ENCODE assay signal across 8 cellular contexts in genomic region chr21:43884012-43884860, GRCh38. TPM values are rescaled to one million over a fixed set of nuclear protein-coding genes. Genes with fewer than 3 reads are reported as not detected.
A peak's percentile ranks its signal among the peaks of the same experiment; 100 is the strongest.
DNase-seq lines count a peak whose midpoint lies in the region; ATAC-seq and TF ChIP-seq lines count a peak whose summit lies in the region.

No MANE protein-coding gene starts in this region.

- no peak overlapping the region for H3K4me3 Mint-ChIP-seq in activated CD8-positive, alpha-beta T cell treated with anti-CD3 and anti-CD28 coated beads, Interleukin-2, amount 10 ng/mL, durations not matched to agents 7 days and 5 days

- H3K4me1 ChIP-seq in HUES64 (ENCODE audit: insufficient read depth, low read length) = peaks cover 8% of the 10 kb centered on the region
- H3K4me1 ChIP-seq in upper lobe of left lung = peaks cover 30 to 56% (median 33%) of the 10 kb centered on the region in 4 donors

- DNase-seq in CMK (ENCODE audit: low read depth) (peak; percentile 96), iPS-NIHi7 (ENCODE audit: extremely low spot score) (peak; percentile 71), upper lobe of left lung (peak; percentile 57 to 63), activated gamma-delta T cell (lab: John Stamatoyannopoulos, UW) (no peak)
- peak; percentile 28 for DNase-seq in activated CD8-positive, alpha-beta T cell treated with anti-CD3 and anti-CD28 coated beads, Interleukin-2, amount 10 ng/mL, durations not matched to agents 7 days and 5 days

- 40% methylated on average over 15 of the region's 16 CpGs for WGBS in HUES64
- 21 to 26% methylated on average over 7 to 15 of the region's 16 CpGs for WGBS in upper lobe of left lung, 2 donors

- no peaks in the 10 kb centered on the region for H3K9me3 ChIP-seq in HUES64 (ENCODE audit: insufficient read depth, low read depth, low read length)
- H3K9me3 ChIP-seq in upper lobe of left lung = no peaks in the 10 kb centered on the region

- CTCF ChIA-PET in activated CD8-positive, alpha-beta T cell treated with anti-CD3 and anti-CD28 coated beads, Interleukin-2, amount 10 ng/mL, durations not matched to agents 7 days and 5 days (lab: Charles Lee) = interaction anchor here (1.0 kb wide), 1 partner anchor 91 kb away, joined by 4 read pairs; no protein-coding TSS in a partner anchor

- TF ChIP-seq EP300 in upper lobe of left lung (IDR thresholded peaks at IDR 0.05) = no peak

- H3K4me1 Mint-ChIP-seq in activated CD8-positive, alpha-beta T cell treated with anti-CD3 and anti-CD28 coated beads, Interleukin-2, amount 10 ng/mL, durations not matched to agents 7 days and 5 days (ENCODE audit: low read depth) = peaks cover 54% of the 10 kb centered on the region

- no peak overlapping the region for H3K4me3 ChIP-seq in HUES64 (ENCODE audit: low read length)
- H3K4me3 ChIP-seq in upper lobe of left lung = no peak overlapping the region

- no peak for TF ChIP-seq POLR2A in upper lobe of left lung (IDR thresholded peaks at IDR 0.05)

- ATAC-seq in activated CD8-positive, alpha-beta T cell treated with anti-CD3 and anti-CD28 coated beads, Interleukin-2, amount 10 ng/mL, durations not matched to agents 7 days and 5 days = peak; percentile 48
- ATAC-seq in upper lobe of left lung (ENCODE audit: low FRiP score in 2 of 2) (peak; percentile 33 to 68), GM21367 (IDR thresholded peaks at IDR 0.05; ENCODE audit: unreplicated experiment) (no peak), HG02571 (IDR thresholded peaks at IDR 0.05; ENCODE audit: unreplicated experiment) (no peak)

- H3K27ac ChIP-seq in HUES64 (ENCODE audit: low read depth, low read length) (peak overlapping the region; percentile 51; the same call in 1 of the 2 replicates), upper lobe of left lung (peak overlapping the region; percentile 53 to 80 (median 74))

- POLR2A ChIA-PET in activated CD8-positive, alpha-beta T cell treated with anti-CD3 and anti-CD28 coated beads, Interleukin-2, amount 10 ng/mL, durations not matched to agents 7 days and 5 days (lab: Charles Lee) = no interaction called here

- no peak for TF ChIP-seq CTCF in upper lobe of left lung (IDR thresholded peaks at IDR 0.05)

- no peaks in the 10 kb centered on the region for H3K9me3 Mint-ChIP-seq in activated CD8-positive, alpha-beta T cell treated with anti-CD3 and anti-CD28 coated beads, Interleukin-2, amount 10 ng/mL, durations not matched to agents 7 days and 5 days (ENCODE audit: insufficient read depth)

- no peaks in the 10 kb centered on the region for H3K27me3 ChIP-seq in HUES64 (ENCODE audit: insufficient read depth, low read length)
- no peaks in the 10 kb centered on the region for H3K27me3 ChIP-seq in upper lobe of left lung

- no peaks in the 10 kb centered on the region for H3K27me3 Mint-ChIP-seq in activated CD8-positive, alpha-beta T cell treated with anti-CD3 and anti-CD28 coated beads, Interleukin-2, amount 10 ng/mL, durations not matched to agents 7 days and 5 days (ENCODE audit: low read depth)

- no peaks in the 10 kb centered on the region for H3K36me3 ChIP-seq in HUES64 (ENCODE audit: insufficient read depth, low read length)
- H3K36me3 ChIP-seq in upper lobe of left lung = no peaks in the 10 kb centered on the region

- H3K9ac ChIP-seq in HUES64 (ENCODE audit: low read depth, low read length) = no peak overlapping the region

- peak overlapping the region; percentile 52 for H3K27ac Mint-ChIP-seq in activated CD8-positive, alpha-beta T cell treated with anti-CD3 and anti-CD28 coated beads, Interleukin-2, amount 10 ng/mL, durations not matched to agents 7 days and 5 days

- peaks cover 23% of the 10 kb centered on the region for H3K36me3 Mint-ChIP-seq in activated CD8-positive, alpha-beta T cell treated with anti-CD3 and anti-CD28 coated beads, Interleukin-2, amount 10 ng/mL, durations not matched to agents 7 days and 5 days (ENCODE audit: low read depth)

RNA-seq across cellular contexts. Expression of gene AGPAT3, which starts 19.2 kb away (rescaled TPM):
- polyA plus RNA-seq in HUES64 (2013, experiment 1 of 2) = 2.5 TPM
- 5.1 TPM for polyA plus RNA-seq in HUES64 (2013, experiment 2 of 2)
- total RNA-seq in activated CD8-positive, alpha-beta T cell treated with anti-CD3 and anti-CD28 coated beads, Interleukin-2, amount 10 ng/mL, durations not matched to agents 7 days and 5 days = 10 to 100 TPM; 70.4 to 72.5 TPM
- 100 to 1,000 TPM in 1 of 6 donors, 10 to 100 TPM in 5; 55.0 to 102 (median 70.0) TPM for total RNA-seq in upper lobe of left lung

Comparison
In these comparisons a context has a peak if more than half of its experiments do, and no peak if none do; other contexts are left out.
1. ATAC-seq: peak in activated CD8-positive, alpha-beta T cell treated with anti-CD3 and anti-CD28 coated beads, Interleukin-2, amount 10 ng/mL, durations not matched to agents 7 days and 5 days (single experiment) and upper lobe of left lung (2 of 2); none in GM21367 (single experiment) and HG02571 (single experiment).